ENCODE assay signal across 1 cellular context in the genomic region with DNA sequence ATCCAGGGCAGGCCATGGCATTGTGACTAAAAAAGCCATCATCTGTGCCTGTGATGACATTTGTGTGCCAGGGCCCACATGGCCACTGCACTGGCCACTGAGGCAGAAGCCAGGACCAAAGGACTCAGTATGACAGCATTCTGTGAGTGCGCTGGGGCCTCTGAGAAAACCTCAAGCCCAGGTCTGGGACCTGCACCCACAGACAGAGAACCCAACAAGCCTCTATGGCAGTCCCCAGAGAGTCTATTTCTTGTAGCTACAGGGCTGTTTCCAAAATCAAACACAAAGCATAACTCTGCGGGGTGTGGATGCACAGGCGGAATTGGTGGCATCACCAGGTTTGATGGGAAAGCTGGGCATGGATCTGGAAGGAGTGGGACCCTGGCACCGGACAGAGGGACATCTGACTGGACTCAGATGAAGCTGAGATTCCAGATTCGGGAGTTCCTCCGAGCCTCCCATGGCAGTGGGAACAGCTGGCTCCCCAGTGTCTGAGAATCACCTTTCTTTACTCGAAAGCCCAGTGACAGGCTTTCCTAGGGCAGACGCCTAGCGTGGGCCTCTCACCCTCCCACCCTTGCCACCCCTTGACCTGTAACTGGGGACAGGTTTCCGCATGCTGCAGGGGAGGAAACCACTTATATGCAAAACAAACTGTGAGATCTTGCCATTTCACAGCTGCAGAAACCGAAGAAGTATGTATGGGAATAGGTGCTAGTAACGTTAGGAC.
TF ChIP-seq lines count a peak whose summit lies in the region.

No MANE protein-coding gene starts in this region.

TF ChIP-seq in IMR-90, 13 proteins besides CTCF, POLR2A, EP300 and RAD21:
- TF ChIP-seq USF2 (IDR thresholded peaks at IDR 0.05; ENCODE audit: low read depth, low read length) = no peak
- TF ChIP-seq BHLHE40 (IDR thresholded peaks at IDR 0.05; ENCODE audit: low read depth, low read length) = no peak
- no peak for TF ChIP-seq MAFK (IDR thresholded peaks at IDR 0.05; ENCODE audit: low read depth, low read length)
- TF ChIP-seq RCOR1 (IDR thresholded peaks at IDR 0.05; ENCODE audit: insufficient replicate concordance, low read length) = no peak
- TF ChIP-seq MAZ (IDR thresholded peaks at IDR 0.05; ENCODE audit: borderline replicate concordance, low read depth, low read length) = no peak
- TF ChIP-seq FOS (IDR thresholded peaks at IDR 0.05; ENCODE audit: low read depth, low read length) = no peak
